20 cellular contexts compared by ENCODE assay signal in genomic region chr2:227759411-227760113, GRCh38. TPM values are rescaled to one million over a fixed set of nuclear protein-coding genes. Genes with fewer than 3 reads are reported as not detected.
DNase-seq lines count a peak whose midpoint lies in the region; ATAC-seq and TF ChIP-seq lines count a peak whose summit lies in the region.
"Had no signal": no experiment of that assay in that cellular context is flagged by ENCODE, and none has a peak within 500 bp of the region (broad histone marks: within the 10 kb centered on the region; RNA-seq: fewer than 3 reads in every experiment).

No MANE protein-coding gene starts in this region.

- TF ChIP-seq CTCF in Caco-2 (IDR thresholded peaks at IDR 0.05; ENCODE audit: insufficient read depth in 1 of 2, low read depth in 1 of 2, low read length in 1 of 2, severe bottlenecking in 1 of 2, unreplicated experiment in 1 of 2) (no peak), RWPE2 (IDR thresholded peaks at IDR 0.05; ENCODE audit: poor library complexity, severe bottlenecking) (no peak), nephron (IDR thresholded peaks at IDR 0.05; ENCODE audit: unreplicated experiment in 3 of 3) (no peak)
- TF ChIP-seq CTCF in activated CD8-positive, alpha-beta T cell treated with anti-CD3 and anti-CD28 coated beads for 36 hours (IDR thresholded peaks at IDR 0.05) = no peak

- DNase-seq in Caco-2 (peak; percentile 51 to 60), RWPE2 (ENCODE audit: low spot score) (no peak), AG08396 (ENCODE audit: low spot score) (no peak), SHP77 treated with DMSO at 0.1 percent for 48 hours (lab: John Stamatoyannopoulos, UW) (no peak)
- DNase-seq in activated CD8-positive, alpha-beta T cell treated with anti-CD3 and anti-CD28 coated beads for 36 hours = no peak
- DNase-seq: activated CD4-positive, CD25-positive, alpha-beta regulatory T cell treated with anti-CD3 and anti-CD28 coated beads, Interleukin-2, amount 50 U/mL, for 72 hours; activated naive CD4-positive, alpha-beta T cell treated with anti-CD3 and anti-CD28 coated beads, Interleukin-2, amount 50 U/mL, for 16 hours; effector memory CD4-positive, alpha-beta T cell; NCI-H187; NCI-H526 had no signal

- BruUV-seq in Caco-2 (replicated peaks; lab: Mats Ljungman, UMichigan) = no TSS peak

- H3K36me3 ChIP-seq in Caco-2 (ENCODE audit: control insufficient read depth, insufficient read depth, low read length) (no peaks in the 10 kb centered on the region), RWPE2 (ENCODE audit: low read depth) (no peaks in the 10 kb centered on the region)
- H3K36me3 ChIP-seq: prostate gland, thoracic aorta had no signal

- ATAC-seq in RWPE2 (ENCODE audit: low read depth) (peak; percentile 93), esophagus mucosa (peak; percentile 99), GM19324 (IDR thresholded peaks at IDR 0.05; ENCODE audit: low FRiP score, unreplicated experiment) (no peak)
- ATAC-seq in activated CD8-positive, alpha-beta T cell treated with anti-CD3 and anti-CD28 coated beads for 36 hours = no peak
- ATAC-seq: Panc1 had no signal

- H3K27me3 Mint-ChIP-seq in Caco-2 (ENCODE audit: insufficient read depth, unreplicated experiment) (no peaks in the 10 kb centered on the region), nephron (ENCODE audit: low read depth) (no peaks in the 10 kb centered on the region)
- peaks cover 7% of the 10 kb centered on the region for H3K27me3 Mint-ChIP-seq in activated CD8-positive, alpha-beta T cell treated with anti-CD3 and anti-CD28 coated beads for 36 hours

- H3K9me3 Mint-ChIP-seq in Caco-2 (ENCODE audit: unreplicated experiment) (no peaks in the 10 kb centered on the region), nephron (no peaks in the 10 kb centered on the region)
- H3K9me3 Mint-ChIP-seq in activated CD8-positive, alpha-beta T cell treated with anti-CD3 and anti-CD28 coated beads for 36 hours = no peaks in the 10 kb centered on the region

- POLR2A ChIA-PET in Caco-2 (lab: Charles Lee) = interaction anchor here (0.8 kb wide), 1 partner anchor 112 kb away, joined by 4 read pairs; the partner anchor contains the start of gene DAW1
- POLR2A ChIA-PET in activated CD8-positive, alpha-beta T cell treated with anti-CD3 and anti-CD28 coated beads for 36 hours (lab: Charles Lee) = no interaction called here

- intact Hi-C loops in Caco-2 (cut with micrococcal nuclease; ENCODE audit: unreplicated experiment) = no loop called here
- intact Hi-C loops in activated CD8-positive, alpha-beta T cell treated with anti-CD3 and anti-CD28 coated beads for 36 hours (cut with micrococcal nuclease) = loop anchor here (5.0 to 10.0 kb wide), 4 partner anchors 102 to 635 kb away; no protein-coding TSS in a partner anchor

- H3K36me3 Mint-ChIP-seq in Caco-2 (ENCODE audit: insufficient read depth, unreplicated experiment) (peaks cover 14% of the 10 kb centered on the region), nephron (ENCODE audit: low read depth) (no peaks in the 10 kb centered on the region)
- H3K36me3 Mint-ChIP-seq in activated CD8-positive, alpha-beta T cell treated with anti-CD3 and anti-CD28 coated beads for 36 hours (ENCODE audit: low read depth) = no peaks in the 10 kb centered on the region

- H3K9me3 ChIP-seq in Caco-2 = no peaks in the 10 kb centered on the region
- H3K9me3 ChIP-seq in RWPE2 (ENCODE audit: severe bottlenecking) = no peaks in the 10 kb centered on the region
- H3K9me3 ChIP-seq: prostate gland, thoracic aorta had no signal

- H3K27ac Mint-ChIP-seq in Caco-2 (ENCODE audit: unreplicated experiment) = peak overlapping the region; percentile 91
- peak overlapping the region; percentile 71 to 96 (median 82) for H3K27ac Mint-ChIP-seq in nephron
- H3K27ac Mint-ChIP-seq in activated CD8-positive, alpha-beta T cell treated with anti-CD3 and anti-CD28 coated beads for 36 hours = no peak overlapping the region

- H3K4me3 ChIP-seq in Caco-2 (ENCODE audit: low read depth, low read length) (no peak overlapping the region), RWPE2 (ENCODE audit: severe bottlenecking) (no peak overlapping the region)
- H3K4me3 ChIP-seq: prostate gland, thoracic aorta had no signal

- H3K4me3 Mint-ChIP-seq in Caco-2 (ENCODE audit: unreplicated experiment) (peak overlapping the region; percentile 1), nephron (no peak overlapping the region)
- no peak overlapping the region for H3K4me3 Mint-ChIP-seq in activated CD8-positive, alpha-beta T cell treated with anti-CD3 and anti-CD28 coated beads for 36 hours

- H3K27me3 ChIP-seq in Caco-2 (replicated peaks; ENCODE audit: control insufficient read depth, insufficient read depth, low read length) = no peaks in the 10 kb centered on the region
- no peaks in the 10 kb centered on the region for H3K27me3 ChIP-seq in RWPE2 (ENCODE audit: insufficient read depth, poor library complexity, severe bottlenecking)

- no peak overlapping the region for H3K27ac ChIP-seq in RWPE2 (ENCODE audit: poor library complexity, severe bottlenecking)
- H3K27ac ChIP-seq: HL-60, prostate gland, thoracic aorta had no signal

- H3K4me1 Mint-ChIP-seq in Caco-2 (ENCODE audit: low read depth, unreplicated experiment) = peaks cover 27% of the 10 kb centered on the region
- H3K4me1 Mint-ChIP-seq in nephron = peaks cover 5% of the 10 kb centered on the region
- H3K4me1 Mint-ChIP-seq in activated CD8-positive, alpha-beta T cell treated with anti-CD3 and anti-CD28 coated beads for 36 hours (ENCODE audit: low read depth) = no peaks in the 10 kb centered on the region

- CTCF ChIA-PET in Caco-2 (lab: Charles Lee) = no interaction called here
- CTCF ChIA-PET in activated CD8-positive, alpha-beta T cell treated with anti-CD3 and anti-CD28 coated beads for 36 hours (lab: Charles Lee) = interaction anchor here (3.0 kb wide), 1 partner anchor 101 kb away, joined by 11 read pairs; no protein-coding TSS in a partner anchor

- H3K4me1 ChIP-seq in Caco-2 = peaks cover 31% of the 10 kb centered on the region
- H3K4me1 ChIP-seq in RWPE2 (ENCODE audit: insufficient read depth, poor library complexity, severe bottlenecking) = no peaks in the 10 kb centered on the region
- H3K4me1 ChIP-seq: prostate gland had no signal

RNA-seq across cellular contexts. Expression of gene SCYGR8, which starts 13.9 kb away (rescaled TPM):
- not detected in 2 replicates for total RNA-seq in Caco-2 (2022)
- not detected for total RNA-seq in esophagus mucosa
- total RNA-seq in activated CD8-positive, alpha-beta T cell treated with anti-CD3 and anti-CD28 coated beads for 36 hours = not detected
- total RNA-seq: cardiac septum, frontal cortex, LHCN-M2, prostate gland, thoracic aorta had no signal

RNA-seq across cellular contexts. Expression of gene SCYGR7, which starts 31.4 kb away (rescaled TPM):
- not detected in 2 replicates for total RNA-seq in Caco-2 (2022)
- not detected for total RNA-seq in esophagus mucosa
- total RNA-seq in activated CD8-positive, alpha-beta T cell treated with anti-CD3 and anti-CD28 coated beads for 36 hours = not detected
- total RNA-seq: cardiac septum, frontal cortex, LHCN-M2, prostate gland, thoracic aorta had no signal

RNA-seq across cellular contexts. Expression of gene SCYGR6, which starts 35.0 kb away (rescaled TPM):
- total RNA-seq in Caco-2 (2022) (not detected in 2 replicates), esophagus mucosa (not detected)
- not detected for total RNA-seq in activated CD8-positive, alpha-beta T cell treated with anti-CD3 and anti-CD28 coated beads for 36 hours
- total RNA-seq: cardiac septum, frontal cortex, LHCN-M2, prostate gland, thoracic aorta had no signal

RNA-seq across cellular contexts. Expression of gene SLC19A3, which starts 41.7 kb away (rescaled TPM):
- total RNA-seq in Caco-2 (2022) (88.2 and 98.5 TPM in 2 replicates), esophagus mucosa (1.5 TPM)
- total RNA-seq in activated CD8-positive, alpha-beta T cell treated with anti-CD3 and anti-CD28 coated beads for 36 hours = not detected

RNA-seq across cellular contexts. Expression of gene CCL20, which starts 54.1 kb away (rescaled TPM):
- total RNA-seq in Caco-2 (2022) = 2.8 and 3.5 TPM in 2 replicates
- 2.8 TPM for total RNA-seq in esophagus mucosa
- 1 to 10 TPM; 5.3 to 7.5 TPM for total RNA-seq in activated CD8-positive, alpha-beta T cell treated with anti-CD3 and anti-CD28 coated beads for 36 hours
- total RNA-seq: cardiac septum, frontal cortex had no signal

Comparison
In these comparisons a context has a peak if more than half of its experiments do, and no peak if none do; other contexts are left out.
1. DNase-seq: peak in Caco-2 (2 of 2); none in RWPE2 (single experiment), activated CD8-positive, alpha-beta T cell treated with anti-CD3 and anti-CD28 coated beads for 36 hours (single experiment), AG08396 (single experiment) and SHP77 treated with DMSO at 0.1 percent for 48 hours (single experiment).
2. ATAC-seq: peak in RWPE2 (single experiment) and esophagus mucosa (single experiment); none in GM19324 (single experiment) and activated CD8-positive, alpha-beta T cell treated with anti-CD3 and anti-CD28 coated beads for 36 hours (single experiment).